Comparison of ENCODE assay signal across 19 cellular contexts in genomic region chr2:204104821-204105220, GRCh38.
DNase-seq lines count a peak whose midpoint lies in the region; ATAC-seq and TF ChIP-seq lines count a peak whose summit lies in the region.
"Had no signal": no experiment of that assay in that cellular context is flagged by ENCODE, and none has a peak within 500 bp of the region (broad histone marks: within the 10 kb centered on the region; RNA-seq: fewer than 3 reads in every experiment).

No MANE protein-coding gene starts in this region.

- no peak for TF ChIP-seq CTCF in activated CD8-positive, alpha-beta T cell treated with anti-CD3 and anti-CD28 coated beads for 36 hours (IDR thresholded peaks at IDR 0.05)

- peak; percentile 21 for DNase-seq in activated CD8-positive, alpha-beta T cell treated with anti-CD3 and anti-CD28 coated beads for 36 hours
- DNase-seq in activated CD8-positive, alpha-beta T cell treated with anti-CD3 and anti-CD28 coated beads, Interleukin-2, amount 10 ng/mL, durations not matched to agents 7 days and 5 days = no peak
- peak; percentile 22 for DNase-seq in stimulated activated CD4-positive, alpha-beta T cell treated with anti-CD3 and anti-CD28 coated beads, Interleukin-4, amount 100 ng/mL, for 24 hours
- no peak for DNase-seq in stimulated activated CD4-positive, alpha-beta T cell treated with anti-CD3 and anti-CD28 coated beads, Interleukin-1b, Interleukin-23, amount 100 ng/mL, for 48 hours
- peak; percentile 16 for DNase-seq in activated naive CD8-positive, alpha-beta T cell treated with anti-CD3 and anti-CD28 coated beads for 36 hours
- DNase-seq in NCI-H1092 treated with DMSO at 0.1 percent for 48 hours (lab: John Stamatoyannopoulos, UW) (no peak), EL (no peak)
- DNase-seq: CD8-positive, alpha-beta memory T cell; DMS79; HCEC 1CT; Kasumi-1; MM.1S; NCI-H1105; NCI-H1694; NCI-H2107; NCI-H2227 treated with DMSO at 0.1 percent for 48 hours; NCI-H524 had no signal

- H3K4me1 Mint-ChIP-seq in activated CD8-positive, alpha-beta T cell treated with anti-CD3 and anti-CD28 coated beads for 36 hours (ENCODE audit: low read depth) = peaks cover 57% of the 10 kb centered on the region
- H3K4me1 Mint-ChIP-seq in activated CD8-positive, alpha-beta T cell treated with anti-CD3 and anti-CD28 coated beads, Interleukin-2, amount 10 ng/mL, durations not matched to agents 7 days and 5 days (ENCODE audit: low read depth) = peaks cover 35% of the 10 kb centered on the region
- H3K4me1 Mint-ChIP-seq in activated naive CD8-positive, alpha-beta T cell treated with anti-CD3 and anti-CD28 coated beads for 36 hours = peaks cover 58% of the 10 kb centered on the region

- POLR2A ChIA-PET in activated CD8-positive, alpha-beta T cell treated with anti-CD3 and anti-CD28 coated beads for 36 hours (lab: Charles Lee) = no interaction called here
- POLR2A ChIA-PET in activated CD8-positive, alpha-beta T cell treated with anti-CD3 and anti-CD28 coated beads, Interleukin-2, amount 10 ng/mL, durations not matched to agents 7 days and 5 days (lab: Charles Lee) = no interaction called here

- no peak overlapping the region for H3K4me3 Mint-ChIP-seq in activated CD8-positive, alpha-beta T cell treated with anti-CD3 and anti-CD28 coated beads for 36 hours
- no peak overlapping the region for H3K4me3 Mint-ChIP-seq in activated CD8-positive, alpha-beta T cell treated with anti-CD3 and anti-CD28 coated beads, Interleukin-2, amount 10 ng/mL, durations not matched to agents 7 days and 5 days
- H3K4me3 Mint-ChIP-seq in activated naive CD8-positive, alpha-beta T cell treated with anti-CD3 and anti-CD28 coated beads for 36 hours = peak overlapping the region; percentile 29
- H3K4me3 Mint-ChIP-seq: CD8-positive, alpha-beta memory T cell; IgD-negative memory B cell had no signal

- H3K36me3 Mint-ChIP-seq in activated CD8-positive, alpha-beta T cell treated with anti-CD3 and anti-CD28 coated beads for 36 hours (ENCODE audit: low read depth) = no peaks in the 10 kb centered on the region
- no peaks in the 10 kb centered on the region for H3K36me3 Mint-ChIP-seq in activated CD8-positive, alpha-beta T cell treated with anti-CD3 and anti-CD28 coated beads, Interleukin-2, amount 10 ng/mL, durations not matched to agents 7 days and 5 days (ENCODE audit: low read depth)
- H3K36me3 Mint-ChIP-seq in activated naive CD8-positive, alpha-beta T cell treated with anti-CD3 and anti-CD28 coated beads for 36 hours = no peaks in the 10 kb centered on the region
- H3K36me3 Mint-ChIP-seq: CD8-positive, alpha-beta memory T cell had no signal

- H3K27me3 Mint-ChIP-seq in activated CD8-positive, alpha-beta T cell treated with anti-CD3 and anti-CD28 coated beads for 36 hours = no peaks in the 10 kb centered on the region
- no peaks in the 10 kb centered on the region for H3K27me3 Mint-ChIP-seq in activated CD8-positive, alpha-beta T cell treated with anti-CD3 and anti-CD28 coated beads, Interleukin-2, amount 10 ng/mL, durations not matched to agents 7 days and 5 days (ENCODE audit: low read depth)
- H3K27me3 Mint-ChIP-seq in activated naive CD8-positive, alpha-beta T cell treated with anti-CD3 and anti-CD28 coated beads for 36 hours = no peaks in the 10 kb centered on the region

- peak; percentile 52 for ATAC-seq in activated CD8-positive, alpha-beta T cell treated with anti-CD3 and anti-CD28 coated beads for 36 hours
- ATAC-seq in activated CD8-positive, alpha-beta T cell treated with anti-CD3 and anti-CD28 coated beads, Interleukin-2, amount 10 ng/mL, durations not matched to agents 7 days and 5 days = no peak
- ATAC-seq: Panc1 had no signal

- intact Hi-C loops in activated CD8-positive, alpha-beta T cell treated with anti-CD3 and anti-CD28 coated beads for 36 hours (cut with micrococcal nuclease) = loop anchor here (5.0 kb wide), 2 partner anchors 83 to 173 kb away; no protein-coding TSS in a partner anchor

- no peaks in the 10 kb centered on the region for H3K9me3 Mint-ChIP-seq in activated CD8-positive, alpha-beta T cell treated with anti-CD3 and anti-CD28 coated beads for 36 hours
- no peaks in the 10 kb centered on the region for H3K9me3 Mint-ChIP-seq in activated CD8-positive, alpha-beta T cell treated with anti-CD3 and anti-CD28 coated beads, Interleukin-2, amount 10 ng/mL, durations not matched to agents 7 days and 5 days (ENCODE audit: insufficient read depth)
- no peaks in the 10 kb centered on the region for H3K9me3 Mint-ChIP-seq in activated naive CD8-positive, alpha-beta T cell treated with anti-CD3 and anti-CD28 coated beads for 36 hours
- H3K9me3 Mint-ChIP-seq: CD8-positive, alpha-beta memory T cell had no signal

- CTCF ChIA-PET in activated CD8-positive, alpha-beta T cell treated with anti-CD3 and anti-CD28 coated beads for 36 hours (lab: Charles Lee) = interaction anchor here (2.9 to 10.1 kb wide), 2 partner anchors 32 to 74 kb away, joined by 21 to 82 read pairs; no protein-coding TSS in a partner anchor
- CTCF ChIA-PET in activated CD8-positive, alpha-beta T cell treated with anti-CD3 and anti-CD28 coated beads, Interleukin-2, amount 10 ng/mL, durations not matched to agents 7 days and 5 days (lab: Charles Lee) = interaction anchor here (1.3 to 5.0 kb wide), 7 partner anchors 32 to 176 kb away, joined by 3 to 69 read pairs (median 9); no protein-coding TSS in a partner anchor

- H3K27ac Mint-ChIP-seq in activated CD8-positive, alpha-beta T cell treated with anti-CD3 and anti-CD28 coated beads for 36 hours = peak overlapping the region; percentile 86
- no peak overlapping the region for H3K27ac Mint-ChIP-seq in activated CD8-positive, alpha-beta T cell treated with anti-CD3 and anti-CD28 coated beads, Interleukin-2, amount 10 ng/mL, durations not matched to agents 7 days and 5 days
- H3K27ac Mint-ChIP-seq in activated naive CD8-positive, alpha-beta T cell treated with anti-CD3 and anti-CD28 coated beads for 36 hours = peak overlapping the region; percentile 87
- H3K27ac Mint-ChIP-seq: CD8-positive, alpha-beta memory T cell; IgD-negative memory B cell had no signal

Comparison
In these comparisons a context has a peak if more than half of its experiments do, and no peak if none do; other contexts are left out.
1. DNase-seq: peak in activated CD8-positive, alpha-beta T cell treated with anti-CD3 and anti-CD28 coated beads for 36 hours (single experiment), stimulated activated CD4-positive, alpha-beta T cell treated with anti-CD3 and anti-CD28 coated beads, Interleukin-4, amount 100 ng/mL, for 24 hours (single experiment) and activated naive CD8-positive, alpha-beta T cell treated with anti-CD3 and anti-CD28 coated beads for 36 hours (single experiment); none in activated CD8-positive, alpha-beta T cell treated with anti-CD3 and anti-CD28 coated beads, Interleukin-2, amount 10 ng/mL, durations not matched to agents 7 days and 5 days (single experiment), stimulated activated CD4-positive, alpha-beta T cell treated with anti-CD3 and anti-CD28 coated beads, Interleukin-1b, Interleukin-23, amount 100 ng/mL, for 48 hours (single experiment), NCI-H1092 treated with DMSO at 0.1 percent for 48 hours (single experiment) and EL (single experiment).